Comparison of ENCODE assay signal across 22 cellular contexts in genomic region chr10:23432161-23432560, GRCh38. TPM values are rescaled to one million over a fixed set of nuclear protein-coding genes. Genes with fewer than 3 reads are reported as not detected.
DNase-seq lines count a peak whose midpoint lies in the region; ATAC-seq, FAIRE-seq and TF ChIP-seq lines count a peak whose summit lies in the region.
"Had no signal": no experiment of that assay in that cellular context is flagged by ENCODE, and none has a peak within 500 bp of the region (broad histone marks: within the 10 kb centered on the region; RNA-seq: fewer than 3 reads in every experiment).

No MANE protein-coding gene starts in this region.

- ATAC-seq in left colon (peak; percentile 99), upper lobe of right lung (peak; percentile 73), HG02973 (IDR thresholded peaks at IDR 0.05; ENCODE audit: unreplicated experiment) (no peak)
- ATAC-seq: heart right ventricle had no signal

- no peaks in the 10 kb centered on the region for H3K36me3 ChIP-seq in upper lobe of right lung
- H3K36me3 ChIP-seq: BLaER1 treated with 17β-estradiol and CSF1 and Interleukin-3, amounts not matched to agents 10 nM and 100 nM; cardiac muscle cell; heart right ventricle; right lobe of liver; tibial artery had no signal

- H3K9me3 ChIP-seq in upper lobe of right lung = no peaks in the 10 kb centered on the region
- H3K9me3 ChIP-seq: BLaER1 treated with 17β-estradiol and CSF1 and Interleukin-3, amounts not matched to agents 10 nM and 100 nM; heart right ventricle; right lobe of liver; tibial artery had no signal

- intact Hi-C loops in left colon (cut with DNase I, micrococcal nuclease) = no loop called here
- intact Hi-C loops in upper lobe of right lung (cut with DNase I) = no loop called here

- H3K4me1 ChIP-seq in upper lobe of right lung = no peaks in the 10 kb centered on the region
- H3K4me1 ChIP-seq: parathyroid adenoma, right lobe of liver, tibial artery had no signal

- FAIRE-seq in colon (lab: Jason Lieb, UNC) = peak; percentile 53

- DNase-seq in HL-60 (ENCODE audit: low read depth in 1 of 2, low spot score in 1 of 2) (no peak), left colon (peak in 1 of 2 donors; percentile 49), upper lobe of right lung (no peak), NCI-H446 treated with DMSO at 0.1 percent for 48 hours (lab: John Stamatoyannopoulos, UW) (no peak), NCI-H2171 treated with DMSO at 0.1 percent for 48 hours (lab: John Stamatoyannopoulos, UW) (no peak)
- DNase-seq: activated CD4-positive, alpha-beta T cell treated with anti-CD3 and anti-CD28 coated beads for 4 hours; activated effector memory CD4-positive, alpha-beta T cell treated with Interleukin-2 at 50 U/mL for 16 hours; DMS153; heart right ventricle; IMR-90; MM.1S; NCI-H345; NK-92 treated with Interleukin-12 subunit alpha and Interleukin-12 subunit beta, amount 100 ng/mL, for 24 hours; right lobe of liver; stimulated activated naive CD4-positive, alpha-beta T cell; SW 1271; tibial artery had no signal

- TF ChIP-seq CTCF in HL-60 (IDR thresholded peaks at IDR 0.05; ENCODE audit: insufficient read depth, low read length) (no peak), upper lobe of right lung (IDR thresholded peaks at IDR 0.05) (no peak)

- H3K27ac ChIP-seq in HL-60 (replicated peaks) = peak overlapping the region; percentile 19; the same call in 1 of the 2 replicates
- H3K27ac ChIP-seq in upper lobe of right lung = no peak overlapping the region
- H3K27ac ChIP-seq: cardiac muscle cell, parathyroid adenoma, right lobe of liver, tibial artery had no signal

- H3K27me3 ChIP-seq in HL-60 (ENCODE audit: insufficient read depth, poor library complexity, severe bottlenecking) (no peaks in the 10 kb centered on the region), upper lobe of right lung (no peaks in the 10 kb centered on the region)
- H3K27me3 ChIP-seq: BLaER1 treated with 17β-estradiol and CSF1 and Interleukin-3, amounts not matched to agents 10 nM and 100 nM; cardiac muscle cell; right lobe of liver; tibial artery had no signal

- no peak overlapping the region for H3K4me3 ChIP-seq in HL-60 (replicated peaks; ENCODE audit: insufficient read depth, low read length)
- H3K4me3 ChIP-seq in upper lobe of right lung = no peak overlapping the region
- H3K4me3 ChIP-seq: BLaER1 treated with 17β-estradiol and CSF1 and Interleukin-3, amounts not matched to agents 10 nM and 100 nM; cardiac muscle cell; heart right ventricle; right lobe of liver; tibial artery had no signal

RNA-seq across cellular contexts. Expression of gene OTUD1, which starts 6.7 kb away (rescaled TPM):
- total RNA-seq in left colon (10 to 100 TPM; 10.2 to 23.0 TPM), upper lobe of right lung (29.4 TPM)
